8 cellular contexts compared by ENCODE assay signal in the genomic region with DNA sequence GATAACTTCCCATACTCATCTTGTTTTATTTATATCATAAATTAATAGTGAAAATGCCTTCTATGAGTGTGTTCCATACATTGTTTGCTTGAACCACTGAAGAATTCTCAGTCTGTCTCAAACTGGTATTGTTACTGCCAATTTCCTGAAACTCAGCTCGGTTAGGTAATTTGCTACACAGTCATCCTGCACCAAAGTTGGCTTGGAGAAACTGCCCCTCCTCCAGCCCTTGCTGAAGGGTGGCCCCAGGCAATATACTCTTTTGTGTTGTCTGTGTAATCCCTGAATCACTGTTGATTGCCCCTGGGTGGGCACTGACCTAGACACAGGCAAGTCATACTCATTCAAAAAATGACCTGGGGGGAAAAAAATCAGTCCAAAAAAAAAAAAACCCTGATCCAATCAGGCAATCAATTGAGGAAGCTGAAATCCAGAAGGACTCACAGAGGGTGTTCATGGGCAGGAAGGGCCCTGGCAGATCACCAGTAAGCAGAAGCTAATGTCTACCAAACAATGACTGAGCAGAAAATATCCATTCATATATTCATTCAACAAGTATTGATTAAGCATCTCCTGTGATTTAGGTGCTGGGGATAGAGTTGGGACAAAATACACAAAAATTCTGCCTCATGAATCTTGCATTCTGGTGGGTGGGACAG. TPM values are rescaled to one million over a fixed set of nuclear protein-coding genes. Genes with fewer than 3 reads are reported as not detected.
DNase-seq lines count a peak whose midpoint lies in the region; ATAC-seq and TF ChIP-seq lines count a peak whose summit lies in the region.

No MANE protein-coding gene starts in this region.

- peak; percentile 36 for DNase-seq in left cardiac atrium
- DNase-seq in heart right ventricle, result no peak
- DNase-seq in stimulated activated naive B cell treated with anti-CD40 and anti-IgM and Interleukin-4, amounts not matched to agents 10 μg/mL and 1 μg/mL and 100 μg/mL, for 72 hours, result peak; percentile 19
- no peak for DNase-seq in HuH-7.5 (ENCODE audit: low spot score)
- DNase-seq in uterus, result no peak
- DNase-seq in NCI-H187 treated with DMSO at 0.1 percent for 48 hours (lab: John Stamatoyannopoulos, UW), result no peak

- H3K36me3 ChIP-seq in heart right ventricle, result no peaks in the 10 kb centered on the region
- no peaks in the 10 kb centered on the region for H3K36me3 ChIP-seq in uterus

- no peaks in the 10 kb centered on the region for H3K4me1 Mint-ChIP-seq in activated T-helper 17 cell treated with anti-CD3 and anti-CD28 coated beads, Interleukin-2, amount 50 U/mL, for 72 hours
- H3K4me1 Mint-ChIP-seq in stimulated activated naive B cell treated with anti-CD40 and anti-IgM and Interleukin-4, amounts not matched to agents 10 μg/mL and 1 μg/mL and 100 μg/mL, for 72 hours, result peaks cover 13 to 16% of the 10 kb centered on the region in 2 donors

- no peak overlapping the region for H3K4me3 Mint-ChIP-seq in activated T-helper 17 cell treated with anti-CD3 and anti-CD28 coated beads, Interleukin-2, amount 50 U/mL, for 72 hours
- no peak overlapping the region for H3K4me3 Mint-ChIP-seq in stimulated activated naive B cell treated with anti-CD40 and anti-IgM and Interleukin-4, amounts not matched to agents 10 μg/mL and 1 μg/mL and 100 μg/mL, for 72 hours

- H3K4me1 ChIP-seq in heart right ventricle (peaks cover 0 to 25% (median 2%) of the 10 kb centered on the region in 9 donors), uterus (no peaks in the 10 kb centered on the region)

- WGBS in heart right ventricle, 2 donors, result 53 to 56% methylated on average over 1 of the region's 1 CpG

- no peak for TF ChIP-seq CTCF in heart right ventricle (IDR thresholded peaks at IDR 0.05)
- no peak for TF ChIP-seq CTCF in uterus (IDR thresholded peaks at IDR 0.05)

- ATAC-seq in left cardiac atrium, result no peak
- ATAC-seq in heart right ventricle, result no peak
- ATAC-seq in HG03439 (IDR thresholded peaks at IDR 0.05; ENCODE audit: unreplicated experiment), result peak; percentile 31
- ATAC-seq in activated T-helper 17 cell treated with anti-CD3 and anti-CD28 coated beads, Interleukin-2, amount 50 U/mL, for 72 hours (replicated peaks), result peak; percentile 70
- peak; percentile 19 to 51 for ATAC-seq in stimulated activated naive B cell treated with anti-CD40 and anti-IgM and Interleukin-4, amounts not matched to agents 10 μg/mL and 1 μg/mL and 100 μg/mL, for 72 hours (replicated peaks)

- no peaks in the 10 kb centered on the region for H3K36me3 Mint-ChIP-seq in activated T-helper 17 cell treated with anti-CD3 and anti-CD28 coated beads, Interleukin-2, amount 50 U/mL, for 72 hours (ENCODE audit: low read depth)
- H3K36me3 Mint-ChIP-seq in stimulated activated naive B cell treated with anti-CD40 and anti-IgM and Interleukin-4, amounts not matched to agents 10 μg/mL and 1 μg/mL and 100 μg/mL, for 72 hours, result no peaks in the 10 kb centered on the region

- no peak overlapping the region for H3K27ac Mint-ChIP-seq in activated T-helper 17 cell treated with anti-CD3 and anti-CD28 coated beads, Interleukin-2, amount 50 U/mL, for 72 hours
- H3K27ac Mint-ChIP-seq in stimulated activated naive B cell treated with anti-CD40 and anti-IgM and Interleukin-4, amounts not matched to agents 10 μg/mL and 1 μg/mL and 100 μg/mL, for 72 hours, result peak overlapping the region; percentile 59

- no peaks in the 10 kb centered on the region for H3K9me3 Mint-ChIP-seq in activated T-helper 17 cell treated with anti-CD3 and anti-CD28 coated beads, Interleukin-2, amount 50 U/mL, for 72 hours
- H3K9me3 Mint-ChIP-seq in stimulated activated naive B cell treated with anti-CD40 and anti-IgM and Interleukin-4, amounts not matched to agents 10 μg/mL and 1 μg/mL and 100 μg/mL, for 72 hours, result no peaks in the 10 kb centered on the region

- H3K27ac ChIP-seq in heart right ventricle, result peak overlapping the region in 1 of 10 donors; percentile 64
- H3K27ac ChIP-seq in uterus, result no peak overlapping the region

- H3K9me3 ChIP-seq in heart right ventricle (no peaks in the 10 kb centered on the region), uterus (no peaks in the 10 kb centered on the region)

- H3K4me3 ChIP-seq in heart right ventricle (no peak overlapping the region), uterus (no peak overlapping the region)

- intact Hi-C loops in left cardiac atrium (cut with DNase I), result loop anchor here in 1 of 2 donors (10.0 kb wide), 1 partner anchor 76 kb away; no protein-coding TSS in a partner anchor
- intact Hi-C loops in heart right ventricle (cut with DNase I), result loop anchor here in 1 of 10 donors (10.0 kb wide), 1 partner anchor 54 kb away; no protein-coding TSS in a partner anchor
- intact Hi-C loops in uterus (cut with DNase I; ENCODE audit: low total_unique reads), result no loop called here

- H3K27me3 ChIP-seq in heart right ventricle (no peaks in the 10 kb centered on the region), uterus (no peaks in the 10 kb centered on the region)

- TF ChIP-seq POLR2A in uterus (IDR thresholded peaks at IDR 0.05), result no peak

- H3K27me3 Mint-ChIP-seq in activated T-helper 17 cell treated with anti-CD3 and anti-CD28 coated beads, Interleukin-2, amount 50 U/mL, for 72 hours, result peaks cover 23% of the 10 kb centered on the region
- H3K27me3 Mint-ChIP-seq in stimulated activated naive B cell treated with anti-CD40 and anti-IgM and Interleukin-4, amounts not matched to agents 10 μg/mL and 1 μg/mL and 100 μg/mL, for 72 hours, result no peaks in the 10 kb centered on the region

RNA-seq across cellular contexts. Expression of a gene that starts 3.8 kb away (rescaled TPM):
- total RNA-seq in left cardiac atrium (10 to 100 TPM; 58.5 to 59.9 TPM), heart right ventricle (10 to 100 TPM; 28.6 to 41.7 (median 35.6) TPM), uterus (10 to 100 TPM in 3 of 4 donors, 1 to 10 TPM in 1; 5.6 to 64.7 (median 32.8) TPM)
- 1 to 10 TPM; 6.0 to 8.0 TPM for polyA plus RNA-seq in heart right ventricle
- total RNA-seq in activated T-helper 17 cell treated with anti-CD3 and anti-CD28 coated beads, Interleukin-2, amount 50 U/mL, for 72 hours, result 1 to 10 TPM; 7.7 to 9.9 TPM

Comparison
In these comparisons a context has a peak if more than half of its experiments do, and no peak if none do; other contexts are left out.
1. DNase-seq: peak in left cardiac atrium (single experiment) and stimulated activated naive B cell treated with anti-CD40 and anti-IgM and Interleukin-4, amounts not matched to agents 10 μg/mL and 1 μg/mL and 100 μg/mL, for 72 hours (single experiment); none in heart right ventricle (0 of 2), HuH-7.5 (single experiment), uterus (0 of 2) and NCI-H187 treated with DMSO at 0.1 percent for 48 hours (single experiment).
2. ATAC-seq: peak in HG03439 (single experiment), activated T-helper 17 cell treated with anti-CD3 and anti-CD28 coated beads, Interleukin-2, amount 50 U/mL, for 72 hours (single experiment) and stimulated activated naive B cell treated with anti-CD40 and anti-IgM and Interleukin-4, amounts not matched to agents 10 μg/mL and 1 μg/mL and 100 μg/mL, for 72 hours (2 of 2); none in left cardiac atrium (0 of 2) and heart right ventricle (0 of 8).